ENCODE assay signal across 24 cellular contexts in the genomic region with DNA sequence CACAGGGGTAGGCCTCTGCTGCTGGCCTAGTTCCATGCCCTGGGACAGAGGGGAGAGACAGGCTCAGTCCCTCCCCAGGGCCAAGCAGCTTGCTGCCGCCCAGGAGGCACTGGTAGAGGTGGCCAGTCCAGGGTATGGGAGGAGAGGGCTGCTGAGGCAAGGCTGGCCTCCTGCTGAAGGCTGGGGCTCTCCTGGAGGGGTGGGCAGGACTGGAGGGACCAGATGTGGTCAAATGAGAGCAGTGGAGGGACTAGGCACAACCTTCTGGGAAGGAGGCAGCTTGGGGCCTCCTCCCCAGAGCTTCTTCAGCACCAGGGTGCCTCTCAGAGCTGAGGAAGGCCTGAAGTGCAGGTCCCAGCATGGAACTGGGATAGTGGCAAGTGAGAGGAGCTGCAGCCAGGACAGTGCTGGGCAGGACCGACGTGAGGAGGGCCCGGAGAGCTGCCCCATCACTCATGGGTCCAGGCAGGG. TPM values are rescaled to one million over a fixed set of nuclear protein-coding genes. Genes with fewer than 3 reads are reported as not detected.
"Had no signal": no experiment of that assay in that cellular context is flagged by ENCODE, and none has a peak within 500 bp of the region (broad histone marks: within the 10 kb centered on the region; RNA-seq: fewer than 3 reads in every experiment).

No MANE protein-coding gene starts in this region.

- H3K27ac ChIP-seq: adrenal gland, esophagus muscularis mucosa, gastroesophageal sphincter, heart right ventricle, thyroid gland, vagina, VCaP had no signal

- H3K27ac Mint-ChIP-seq: activated naive CD4-positive, alpha-beta T cell treated with anti-CD3 and anti-CD28 coated beads, Interleukin-2, amount 50 U/mL, for 24 hours; activated T-cell treated with anti-CD3 and anti-CD28 coated beads, Interleukin-2, amount 50 U/mL, for 24 hours; immature natural killer cell; naive thymus-derived CD8-positive, alpha-beta T cell had no signal

- H3K9me3 ChIP-seq: adrenal gland, esophagus muscularis mucosa, gastroesophageal sphincter, heart right ventricle, thyroid gland, vagina had no signal

- H3K4me1 Mint-ChIP-seq: activated naive CD4-positive, alpha-beta T cell treated with anti-CD3 and anti-CD28 coated beads, Interleukin-2, amount 50 U/mL, for 24 hours; immature natural killer cell had no signal

- H3K4me3 Mint-ChIP-seq: activated naive CD4-positive, alpha-beta T cell treated with anti-CD3 and anti-CD28 coated beads, Interleukin-2, amount 50 U/mL, for 24 hours; activated T-cell treated with anti-CD3 and anti-CD28 coated beads, Interleukin-2, amount 50 U/mL, for 24 hours; immature natural killer cell; naive thymus-derived CD8-positive, alpha-beta T cell had no signal

- H3K4me3 ChIP-seq: adrenal gland, esophagus muscularis mucosa, gastroesophageal sphincter, heart right ventricle, thyroid gland, vagina had no signal

- H3K36me3 Mint-ChIP-seq: activated naive CD4-positive, alpha-beta T cell treated with anti-CD3 and anti-CD28 coated beads, Interleukin-2, amount 50 U/mL, for 24 hours; immature natural killer cell; naive thymus-derived CD8-positive, alpha-beta T cell had no signal

- H3K9me3 Mint-ChIP-seq: activated naive CD4-positive, alpha-beta T cell treated with anti-CD3 and anti-CD28 coated beads, Interleukin-2, amount 50 U/mL, for 24 hours; activated T-cell treated with anti-CD3 and anti-CD28 coated beads, Interleukin-2, amount 50 U/mL, for 24 hours; immature natural killer cell had no signal

- H3K4me1 ChIP-seq: adrenal gland, gastroesophageal sphincter, thyroid gland, vagina had no signal

- H3K36me3 ChIP-seq: adrenal gland, esophagus muscularis mucosa, gastroesophageal sphincter, heart right ventricle, thyroid gland, vagina had no signal

- ATAC-seq: gastroesophageal sphincter; heart right ventricle; naive thymus-derived CD8-positive, alpha-beta T cell had no signal

- DNase-seq: activated CD4-positive, alpha-beta T cell treated with anti-CD3 and anti-CD28 coated beads for 1 hour; activated T-cell treated with anti-CD3 and anti-CD28 coated beads, Interleukin-2, amount 50 U/mL, for 24 hours; cerebellar nuclear complex; effector CD4-positive, alpha-beta T cell; heart right ventricle; immature natural killer cell; mesendoderm; retina; stimulated activated CD4-positive, alpha-beta T cell treated with anti-CD3 and anti-CD28 coated beads, Interleukin-12 subunit alpha, Interleukin-12 subunit beta, amount 100 ng/mL, for 4 hours; stimulated activated CD4-positive, alpha-beta T cell treated with anti-CD3 and anti-CD28 coated beads, Interleukin-1b, Interleukin-23, amount 100 ng/mL, for 48 hours; stimulated activated CD8-positive, alpha-beta memory T cell treated with anti-CD3 and anti-CD28 coated beads, Interleukin-4, amount 100 ng/mL, for 48 hours; stimulated activated naive CD4-positive, alpha-beta T cell; T-helper 2 cell; thyroid gland had no signal

- H3K27me3 ChIP-seq: thyroid gland, vagina had no signal

RNA-seq across cellular contexts. Expression of gene VSTM2B, which starts 29.8 kb away (rescaled TPM):
- total RNA-seq: adrenal gland; bronchial epithelial cell; heart right ventricle; liver; naive thymus-derived CD8-positive, alpha-beta T cell; subcutaneous adipose tissue; thyroid gland had no signal
- polyA plus RNA-seq: heart right ventricle, liver had no signal
